ENCODE assay signal across 9 cellular contexts in genomic region chr3:90015688-90016356, GRCh38.
DNase-seq lines count a peak whose midpoint lies in the region; ATAC-seq, FAIRE-seq and TF ChIP-seq lines count a peak whose summit lies in the region.
"Had no signal": no experiment of that assay in that cellular context is flagged by ENCODE, and none has a peak within 500 bp of the region (broad histone marks: within the 10 kb centered on the region; RNA-seq: fewer than 3 reads in every experiment).

No MANE protein-coding gene starts in this region.

- no peak overlapping the region for H3K4me3 Mint-ChIP-seq in T-helper 17 cell

- no peaks in the 10 kb centered on the region for H3K36me3 Mint-ChIP-seq in T-helper 17 cell (ENCODE audit: low read depth)

- ATAC-seq in HG02885 (IDR thresholded peaks at IDR 0.05; ENCODE audit: poor library complexity, unreplicated experiment) = no peak
- ATAC-seq in T-helper 17 cell = no peak

- 0 out of 2 replicates have a peak overlapping the region, but pooled peaks have one; percentile 40 for H3K9ac ChIP-seq in HUES64 (ENCODE audit: low read depth, low read length)

- H3K27me3 Mint-ChIP-seq in T-helper 17 cell = no peaks in the 10 kb centered on the region

- 65% methylated on average over 3 of the region's 4 CpGs for WGBS in HUES64

- H3K36me3 ChIP-seq in HUES64 (ENCODE audit: insufficient read depth, low read length) = no peaks in the 10 kb centered on the region
- H3K36me3 ChIP-seq in bronchial epithelial cell (ENCODE audit: control insufficient read depth, insufficient read depth, low read length) = no peaks in the 10 kb centered on the region

- no peaks in the 10 kb centered on the region for H3K9me3 ChIP-seq in HUES64 (ENCODE audit: insufficient read depth, low read depth, low read length)
- no peaks in the 10 kb centered on the region for H3K9me3 ChIP-seq in T-helper 17 cell (ENCODE audit: control insufficient read depth, low read length, poor library complexity, severe bottlenecking)

- no peaks in the 10 kb centered on the region for H3K27me3 ChIP-seq in HUES64 (ENCODE audit: insufficient read depth, low read length)
- H3K27me3 ChIP-seq in bronchial epithelial cell (ENCODE audit: control insufficient read depth, insufficient read depth, low read length) = no peaks in the 10 kb centered on the region

- no peak overlapping the region for H3K27ac ChIP-seq in HUES64 (ENCODE audit: low read depth, low read length)

- H3K4me1 Mint-ChIP-seq in T-helper 17 cell = no peaks in the 10 kb centered on the region

- peaks cover 18% of the 10 kb centered on the region; the same call in 1 of the 2 replicates for H3K4me1 ChIP-seq in HUES64 (ENCODE audit: insufficient read depth, low read length)

- H3K4me3 ChIP-seq in HUES64 (ENCODE audit: low read length) (no peak overlapping the region), bronchial epithelial cell (ENCODE audit: low read depth, low read length) (no peak overlapping the region)

- DNase-seq in AG09319 (ENCODE audit: extremely low read depth, low read depth) = peak; percentile 51
- peak; percentile 52 for DNase-seq in bronchial epithelial cell (ENCODE audit: low read depth)
- DNase-seq in kidney tubule cell (ENCODE audit: low spot score) = peak; percentile 7
- no peak for DNase-seq in inferior parietal cortex (ENCODE audit: extremely low spot score)
- no peak for DNase-seq in RCC 7860 (ENCODE audit: low spot score)
- no peak for DNase-seq in T-helper 17 cell
- DNase-seq: hippocampal formation had no signal

- no peak overlapping the region for H3K27ac Mint-ChIP-seq in T-helper 17 cell

- FAIRE-seq in bronchial epithelial cell (lab: Jason Lieb, UNC) = no peak
- no peak for FAIRE-seq in RCC 7860 (lab: Jason Lieb, UNC)

- TF ChIP-seq CTCF in AG09319 (IDR thresholded peaks at IDR 0.05; ENCODE audit: low read depth, low read length) (no peak), bronchial epithelial cell (IDR thresholded peaks at IDR 0.05; ENCODE audit: insufficient read depth, low read length, severe bottlenecking) (no peak)

Comparison
In these comparisons a context has a peak if more than half of its experiments do, and no peak if none do; other contexts are left out.
1. DNase-seq: peak in AG09319 (single experiment), bronchial epithelial cell (single experiment) and kidney tubule cell (single experiment); none in inferior parietal cortex (single experiment), RCC 7860 (single experiment) and T-helper 17 cell (0 of 3).